ENCODE assay signal across 17 cellular contexts in genomic region chr3:166211451-166211850, GRCh38.
"Had no signal": no experiment of that assay in that cellular context is flagged by ENCODE, and none has a peak within 500 bp of the region (broad histone marks: within the 10 kb centered on the region; RNA-seq: fewer than 3 reads in every experiment).

No MANE protein-coding gene starts in this region.

- DNase-seq: activated gamma-delta T cell treated with Interleukin-2 at 50 U/mL for 16 hours; activated T-cell treated with anti-CD3 and anti-CD28 coated beads, Interleukin-2, amount 50 U/mL, for 1 hour; aorta; central memory CD4-positive, alpha-beta T cell; dermis blood vessel endothelial cell; heart left ventricle; islet precursor cell; left cardiac atrium; naive B cell; ovary; stimulated activated CD4-positive, alpha-beta T cell treated with anti-CD3 and anti-CD28 coated beads, Interleukin-1b, Interleukin-23, amount 100 ng/mL, for 48 hours; substantia nigra; thyroid gland; upper lobe of right lung had no signal

- H3K27me3 ChIP-seq: heart left ventricle, ovary, right atrium auricular region, thyroid gland, upper lobe of right lung had no signal

- H3K27ac ChIP-seq: heart left ventricle, ovary, prostate gland, right atrium auricular region, skin epidermis, thyroid gland, upper lobe of right lung had no signal

- H3K4me3 ChIP-seq: heart left ventricle, ovary, prostate gland, right atrium auricular region, skin epidermis, thyroid gland, upper lobe of right lung had no signal

- H3K9me3 ChIP-seq: heart left ventricle, ovary, prostate gland, right atrium auricular region, thyroid gland, upper lobe of right lung had no signal

- H3K36me3 ChIP-seq: heart left ventricle, ovary, prostate gland, right atrium auricular region, thyroid gland, upper lobe of right lung had no signal

- H3K4me1 ChIP-seq: heart left ventricle, prostate gland, right atrium auricular region, thyroid gland, upper lobe of right lung had no signal
